ENCODE assay signal across 8 cellular contexts in the genomic region with DNA sequence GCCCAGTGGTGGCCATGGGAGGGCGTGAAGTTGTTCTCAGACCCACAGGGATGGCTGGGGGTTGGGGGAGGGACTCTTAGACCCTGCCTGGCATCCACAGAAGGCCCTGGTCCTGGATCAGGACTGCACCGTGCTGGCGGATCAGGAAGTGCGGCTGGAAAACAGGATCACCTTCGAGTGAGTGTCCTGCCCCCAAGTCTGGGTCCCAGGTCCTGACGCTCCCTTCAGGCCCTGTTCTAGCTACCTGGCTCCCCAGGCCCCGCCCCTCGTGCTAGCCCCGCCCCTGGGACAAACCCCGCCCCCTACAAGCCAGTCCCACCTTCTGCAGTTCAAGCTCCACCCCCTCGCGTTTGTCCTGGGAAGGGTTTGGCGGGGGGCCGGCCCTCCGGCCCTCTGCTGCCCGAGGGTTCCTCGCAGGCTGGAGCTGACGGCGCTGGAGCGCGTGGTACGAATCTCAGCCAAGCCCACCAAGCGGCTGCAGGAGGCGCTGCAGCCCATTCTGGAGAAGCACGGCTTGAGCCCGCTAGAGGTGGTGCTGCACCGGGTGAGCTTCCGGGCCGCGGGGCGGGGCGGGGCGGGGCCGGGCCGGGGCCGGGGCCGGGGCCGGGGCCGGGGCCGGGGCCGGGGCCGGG. TPM values are rescaled to one million over a fixed set of nuclear protein-coding genes. Genes with fewer than 3 reads are reported as not detected.
DNase-seq lines count a peak whose midpoint lies in the region; ATAC-seq and TF ChIP-seq lines count a peak whose summit lies in the region.

No MANE protein-coding gene starts in this region.

- H2AFZ ChIP-seq in PC-3 (ENCODE audit: low read length), result no peak overlapping the region

- peak overlapping the region; percentile 55 for H3K4me3 Mint-ChIP-seq in progenitor cell of endocrine pancreas (ENCODE audit: low read depth)

- no peak overlapping the region for H3K27ac ChIP-seq in PC-3 (ENCODE audit: low read length)
- H3K27ac ChIP-seq in adrenal gland, result peak overlapping the region in 2 of 5 donors; percentile 12 to 70
- peak overlapping the region in 1 of 12 donors; percentile 17 for H3K27ac ChIP-seq in heart left ventricle

- no peaks in the 10 kb centered on the region for H3K27me3 ChIP-seq in PC-3 (ENCODE audit: low read length)
- no peaks in the 10 kb centered on the region for H3K27me3 ChIP-seq in adrenal gland
- no peaks in the 10 kb centered on the region for H3K27me3 ChIP-seq in heart left ventricle

- H3K79me2 ChIP-seq in PC-3 (ENCODE audit: low read length), result no peaks in the 10 kb centered on the region

- H3K27ac Mint-ChIP-seq in progenitor cell of endocrine pancreas, result no peak overlapping the region

- peaks cover 11% of the 10 kb centered on the region for H3K27me3 Mint-ChIP-seq in progenitor cell of endocrine pancreas

- no peaks in the 10 kb centered on the region for H3K36me3 Mint-ChIP-seq in progenitor cell of endocrine pancreas (ENCODE audit: insufficient read depth)

- H3K9me3 ChIP-seq in PC-3 (ENCODE audit: low read length) (no peaks in the 10 kb centered on the region), adrenal gland (replicated peaks in 1 of 3) (no peaks in the 10 kb centered on the region), heart left ventricle (no peaks in the 10 kb centered on the region)

- H3K4me1 Mint-ChIP-seq in progenitor cell of endocrine pancreas (ENCODE audit: low read depth), result peaks cover 13% of the 10 kb centered on the region

- H3K4me1 ChIP-seq in PC-3 (ENCODE audit: insufficient read depth, low read length), result peaks cover 6% of the 10 kb centered on the region
- peaks cover 15 to 23% of the 10 kb centered on the region in 2 donors for H3K4me1 ChIP-seq in adrenal gland (replicated peaks in 1 of 2)
- peaks cover 0 to 61% (median 23%) of the 10 kb centered on the region in 12 donors for H3K4me1 ChIP-seq in heart left ventricle

- H3K9me3 Mint-ChIP-seq in progenitor cell of endocrine pancreas (ENCODE audit: low read depth), result no peaks in the 10 kb centered on the region

- POLR2A ChIA-PET in PC-3 (lab: Charles Lee; ENCODE audit: unreplicated experiment), result interaction anchor here (0.6 to 0.7 kb wide), 2 partner anchors 22 to 32 kb away, joined by 3 to 4 read pairs; no protein-coding TSS in a partner anchor

- no peaks in the 10 kb centered on the region for H3F3A ChIP-seq in PC-3 (ENCODE audit: low read length, unreplicated experiment)

- no peaks in the 10 kb centered on the region for H4K20me1 ChIP-seq in PC-3 (ENCODE audit: low read length)

- TF ChIP-seq CTCF in GM12874 (IDR thresholded peaks at IDR 0.05; ENCODE audit: insufficient read depth, low read depth, low read length), result 0 out of 2 replicates have a peak, but pooled peaks have one; percentile 1
- TF ChIP-seq CTCF in PC-3 (conservative IDR thresholded peaks at IDR 0.05; ENCODE audit: low read depth, low read length), result peak; percentile 57
- peak; percentile 22 to 69 (median 47) for TF ChIP-seq CTCF in adrenal gland (IDR thresholded peaks at IDR 0.05)
- peak in 7 of 12 donors; percentile 14 to 61 (median 42) for TF ChIP-seq CTCF in heart left ventricle (IDR thresholded peaks at IDR 0.05)
- TF ChIP-seq CTCF in progenitor cell of endocrine pancreas (IDR thresholded peaks at IDR 0.05; ENCODE audit: unreplicated experiment), result peak; percentile 58

- ATAC-seq in HG03521 (IDR thresholded peaks at IDR 0.05; ENCODE audit: unreplicated experiment) (peak; percentile 76), PC-3 (peak; percentile 92), heart left ventricle (peak; percentile 48 to 69 (median 62)), GM18861 (IDR thresholded peaks at IDR 0.05; ENCODE audit: unreplicated experiment) (no peak)

- H3K9me2 ChIP-seq in PC-3 (replicated peaks; ENCODE audit: low read length), result no peaks in the 10 kb centered on the region

- DNase-seq in PC-3 (peak; percentile 94), adrenal gland (peak; percentile 82 to 94 (median 90)), heart left ventricle (peak; percentile 70 to 86 (median 76)), progenitor cell of endocrine pancreas (ENCODE audit: low spot score, unreplicated experiment) (peak; percentile 87)
- no peak for DNase-seq in NK-92 treated with Interleukin-12 subunit alpha and Interleukin-12 subunit beta, amount 100 ng/mL, for 24 hours (lab: John Stamatoyannopoulos, UW)

- H3K4me3 ChIP-seq in PC-3 (ENCODE audit: low read length), result peak overlapping the region; percentile 74
- peak overlapping the region in 1 of 4 donors; percentile 53 for H3K4me3 ChIP-seq in adrenal gland
- peak overlapping the region in 10 of 12 donors; percentile 32 to 63 (median 46) for H3K4me3 ChIP-seq in heart left ventricle

- peak overlapping the region; percentile 96 for H3K4me2 ChIP-seq in PC-3 (ENCODE audit: low read length)

- H3K9ac ChIP-seq in PC-3 (ENCODE audit: low read length), result peak overlapping the region; percentile 72

- no TSS peak for BruUV-seq in PC-3 (replicated peaks; lab: Mats Ljungman, UMichigan)

- intact Hi-C loops in PC-3 (cut with micrococcal nuclease), result no loop called here
- intact Hi-C loops in adrenal gland (cut with DNase I), result no loop called here
- intact Hi-C loops in heart left ventricle (cut with DNase I), result no loop called here

- WGBS in adrenal gland, 4 donors, result 13 to 21% (median 16%) methylated on average over 13 to 42 of the region's 42 CpGs; no CpG with 5 or more reads in 1 of the 4 donors
- WGBS in heart left ventricle, 4 donors, result 14 to 28% (median 17%) methylated on average over 11 to 42 of the region's 42 CpGs

- CTCF ChIA-PET in PC-3 (lab: Charles Lee), result interaction anchor here (0.5 to 3.2 kb wide), 17 partner anchors 9 to 1550 kb away, joined by 3 to 35 read pairs (median 6); a partner anchor contains a TSS

- no peaks in the 10 kb centered on the region for H3K36me3 ChIP-seq in PC-3 (ENCODE audit: low read depth, low read length)
- no peaks in the 10 kb centered on the region for H3K36me3 ChIP-seq in adrenal gland (replicated peaks in 1 of 2)
- peaks cover 0 to 17% (median 0%) of the 10 kb centered on the region in 9 donors for H3K36me3 ChIP-seq in heart left ventricle

- TF ChIP-seq POLR2A in adrenal gland (IDR thresholded peaks at IDR 0.05) (peak in 1 of 2 donors; percentile 8), heart left ventricle (IDR thresholded peaks at IDR 0.05) (no peak)

RNA-seq across cellular contexts. Expression of a gene that starts 12.9 kb away (rescaled TPM):
- total RNA-seq in PC-3 (2014; rRNA removed) (32.3 TPM in 2 replicates), adrenal gland (10 to 100 TPM in 6 of 8 donors, 1 to 10 TPM in 2; 4.4 to 36.3 (median 15.5) TPM), heart left ventricle (10 to 100 TPM in 1 of 9 donors, 1 to 10 TPM in 8; 1.3 to 10.7 (median 2.9) TPM), progenitor cell of endocrine pancreas (13.0 and 15.0 TPM in 2 replicates)
- polyA plus RNA-seq in adrenal gland (10 to 100 TPM in 2 of 3 donors, 1 to 10 TPM in 1; 2.3 to 19.8 (median 18.5) TPM), heart left ventricle (1 to 10 TPM; 3.7 to 4.9 TPM)

RNA-seq across cellular contexts. Expression of a gene that starts 13.6 kb away (rescaled TPM):
- 0.07 and 0.12 TPM in 2 replicates for total RNA-seq in PC-3 (2014; rRNA removed)
- total RNA-seq in adrenal gland, result not detected
- not detected for polyA plus RNA-seq in adrenal gland
- total RNA-seq in heart left ventricle, result not detected
- not detected for polyA plus RNA-seq in heart left ventricle
- total RNA-seq in progenitor cell of endocrine pancreas, result not detected in 2 replicates

RNA-seq across cellular contexts. Expression of a gene that starts 19.1 kb away (rescaled TPM):
- 310 and 369 TPM in 2 replicates for total RNA-seq in PC-3 (2014; rRNA removed)
- 100 to 1,000 TPM; 109 to 398 (median 164) TPM for total RNA-seq in adrenal gland
- 100 to 1,000 TPM in 1 of 3 donors, 10 to 100 TPM in 2; 85.7 to 147 (median 97.4) TPM for polyA plus RNA-seq in adrenal gland
- 100 to 1,000 TPM in 3 of 9 donors, 10 to 100 TPM in 6; 50.2 to 155 (median 63.6) TPM for total RNA-seq in heart left ventricle
- polyA plus RNA-seq in heart left ventricle, result 100 to 1,000 TPM in 1 of 2 donors, 10 to 100 TPM in 1; 43.3 to 313 TPM
- total RNA-seq in progenitor cell of endocrine pancreas, result 106 and 111 TPM in 2 replicates

RNA-seq across cellular contexts. Expression of a gene that starts 29.9 kb away (rescaled TPM):
- total RNA-seq in PC-3 (2014; rRNA removed), result not detected in 2 replicates
- total RNA-seq in adrenal gland, result not detected
- not detected for polyA plus RNA-seq in adrenal gland
- not detected for total RNA-seq in heart left ventricle
- polyA plus RNA-seq in heart left ventricle, result not detected
- not detected in 2 replicates for total RNA-seq in progenitor cell of endocrine pancreas

RNA-seq across cellular contexts. Expression of a gene that starts 38.8 kb away (rescaled TPM):
- total RNA-seq in PC-3 (2014; rRNA removed) (31.0 and 36.8 TPM in 2 replicates), adrenal gland (under 1 TPM in 6 of 8 donors, not detected in 2; 0.11 to 0.69 (median 0.28) TPM), heart left ventricle (under 1 TPM in 1 of 9 donors, not detected in 8; 0.56 TPM), progenitor cell of endocrine pancreas (4.0 and 4.7 TPM in 2 replicates)
- polyA plus RNA-seq in adrenal gland (under 1 TPM in 2 of 3 donors, not detected in 1; 0.47 to 0.80 TPM), heart left ventricle (under 1 TPM in 1 of 2 donors, not detected in 1; 0.29 TPM)

Comparison
In these comparisons a context has a peak if more than half of its experiments do, and no peak if none do; other contexts are left out.
1. CTCF ChIP-seq: peak in every context shown above with its lines; median percentile 58 in progenitor cell of endocrine pancreas; 57 in PC-3; 47 in adrenal gland; 42 in heart left ventricle; 1 in GM12874.